24 cellular contexts compared by ENCODE assay signal in the genomic region with DNA sequence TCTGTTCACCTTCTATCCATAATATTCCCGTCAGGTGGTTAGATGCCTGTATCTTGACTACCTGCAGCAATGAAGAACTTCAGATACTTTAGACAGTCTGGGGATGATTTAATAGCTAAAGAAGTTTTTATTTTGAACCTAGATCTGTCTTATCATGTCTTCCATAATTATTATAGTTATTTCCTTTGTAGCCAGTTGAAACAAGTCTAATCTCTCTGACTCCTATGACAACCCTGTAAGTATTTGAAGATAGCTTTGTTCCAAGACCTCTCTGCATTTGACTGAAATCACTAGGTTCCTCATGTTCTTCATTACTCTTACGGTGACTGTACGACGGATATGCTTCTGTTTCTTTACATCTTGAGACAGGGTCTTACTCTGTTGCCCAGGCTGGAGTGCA.
"Had no signal": no experiment of that assay in that cellular context is flagged by ENCODE, and none has a peak within 500 bp of the region (broad histone marks: within the 10 kb centered on the region; RNA-seq: fewer than 3 reads in every experiment).

No MANE protein-coding gene starts in this region.

- H3K4me3 Mint-ChIP-seq: immature natural killer cell; memory B cell; naive thymus-derived CD4-positive, alpha-beta T cell had no signal

- DNase-seq: dermis blood vessel endothelial cell; dorsolateral prefrontal cortex; effector CD4-positive, alpha-beta T cell; effector memory CD4-positive, alpha-beta T cell; erythroblast; esophagus squamous epithelium; foreskin fibroblast; heart left ventricle; hypothalamus; immature natural killer cell; islet precursor cell; left cardiac atrium; left lung; left ventricle myocardium superior; lower lobe of right lung; mesendoderm; midbrain; naive thymus-derived CD4-positive, alpha-beta T cell had no signal

- H3K4me1 ChIP-seq: esophagus squamous epithelium, gastroesophageal sphincter, heart left ventricle, left lung, lower lobe of right lung had no signal

- H3K27me3 ChIP-seq: esophagus squamous epithelium, gastroesophageal sphincter, heart left ventricle, hepatocyte, left lung had no signal

- H2AFZ ChIP-seq: hepatocyte had no signal

- H3K79me2 ChIP-seq: hepatocyte had no signal

- H3K27ac ChIP-seq: coronary artery, dorsolateral prefrontal cortex, epithelial cell of prostate, esophagus squamous epithelium, gastroesophageal sphincter, heart left ventricle, hepatocyte, left lung, lower lobe of right lung had no signal

- ATAC-seq: esophagus mucosa; gastroesophageal sphincter; heart left ventricle; left cardiac atrium; left lung; left ventricle myocardium superior; lower lobe of right lung; naive thymus-derived CD4-positive, alpha-beta T cell had no signal

- H3K4me1 Mint-ChIP-seq: immature natural killer cell; memory B cell; naive thymus-derived CD4-positive, alpha-beta T cell had no signal

- H3K36me3 ChIP-seq: esophagus squamous epithelium, gastroesophageal sphincter, heart left ventricle, left lung, lower lobe of right lung had no signal

- H3K27me3 Mint-ChIP-seq: memory B cell had no signal

- H3K27ac Mint-ChIP-seq: immature natural killer cell; memory B cell; naive thymus-derived CD4-positive, alpha-beta T cell had no signal

- H3K36me3 Mint-ChIP-seq: immature natural killer cell; memory B cell; naive thymus-derived CD4-positive, alpha-beta T cell had no signal

- H3K4me2 ChIP-seq: hepatocyte had no signal

- H3K9me3 ChIP-seq: esophagus squamous epithelium, gastroesophageal sphincter, heart left ventricle, left lung, lower lobe of right lung had no signal

- H3K4me3 ChIP-seq: coronary artery, dorsolateral prefrontal cortex, esophagus squamous epithelium, gastroesophageal sphincter, heart left ventricle, hepatocyte, left lung, lower lobe of right lung had no signal
